22 cellular contexts compared by ENCODE assay signal in the genomic region with DNA sequence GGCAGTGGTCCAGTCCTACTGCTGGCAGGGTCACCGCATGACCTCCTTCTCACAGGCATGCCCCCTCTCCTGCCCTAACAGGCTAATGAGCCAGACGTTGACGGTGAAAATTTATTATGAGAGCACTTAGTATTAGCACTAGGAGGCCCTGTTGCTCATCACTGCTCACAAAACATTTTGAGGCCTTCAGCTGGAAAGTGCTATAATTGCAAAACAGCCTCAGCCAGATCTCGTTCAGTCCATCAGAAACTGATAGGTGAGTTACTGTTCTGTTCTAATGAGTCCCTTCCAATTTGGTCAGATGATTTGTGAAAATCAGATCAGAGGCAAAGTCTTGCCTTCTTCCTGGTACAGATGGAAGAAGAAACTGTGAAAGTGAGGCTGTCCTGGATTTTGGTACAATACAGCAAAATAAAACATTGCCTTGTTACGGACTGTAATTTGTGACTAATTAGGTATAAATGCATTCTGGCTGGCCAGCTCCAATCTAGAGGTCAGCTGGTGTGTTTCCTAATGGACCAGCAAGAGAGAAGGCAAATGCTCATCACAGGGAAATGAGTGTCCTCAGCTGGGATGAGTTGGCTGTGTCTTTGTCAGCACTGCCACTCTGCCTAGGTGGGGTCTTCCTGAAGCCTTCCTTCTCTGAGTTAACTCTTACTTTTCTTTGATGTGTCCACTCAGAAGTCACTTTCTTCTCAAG.
A peak's percentile ranks its signal among the peaks of the same experiment; 100 is the strongest.
DNase-seq lines count a peak whose midpoint lies in the region; ATAC-seq, FAIRE-seq and TF ChIP-seq lines count a peak whose summit lies in the region.
"Had no signal": no experiment of that assay in that cellular context is flagged by ENCODE, and none has a peak within 500 bp of the region (broad histone marks: within the 10 kb centered on the region; RNA-seq: fewer than 3 reads in every experiment).

No MANE protein-coding gene starts in this region.

- no peak for TF ChIP-seq POLR2A in adrenal gland (IDR thresholded peaks at IDR 0.05)

- H3K9me3 ChIP-seq in adrenal gland (replicated peaks in 1 of 3) (no peaks in the 10 kb centered on the region), psoas muscle (no peaks in the 10 kb centered on the region)
- H3K9me3 ChIP-seq in CD8-positive, alpha-beta memory T cell (ENCODE audit: low read length) = no peaks in the 10 kb centered on the region
- H3K9me3 ChIP-seq: gastroesophageal sphincter, testis had no signal

- peak; percentile 36 for FAIRE-seq in bronchial epithelial cell (lab: Jason Lieb, UNC)

- H3K4me3 Mint-ChIP-seq in CD8-positive, alpha-beta memory T cell = no peak overlapping the region
- H3K4me3 Mint-ChIP-seq: activated CD4-positive, alpha-beta T cell treated with anti-CD3 and anti-CD28 coated beads, Interleukin-2, amount 10 ng/mL, durations not matched to agents 7 days and 5 days; activated naive CD8-positive, alpha-beta T cell; activated T-helper 17 cell treated with anti-CD3 and anti-CD28 coated beads, Interleukin-2, amount 50 U/mL, for 72 hours; memory B cell; stimulated activated naive B cell treated with anti-CD40 and anti-IgM and Interleukin-4, amounts not matched to agents 10 μg/mL and 1 μg/mL and 100 μg/mL, for 72 hours; T-helper 1 cell treated with Interleukin-12 subunit alpha and Interleukin-12 subunit beta and Interleukin-4 antibody, amounts not matched to agents 30 μg/mL and 1 μg/mL, for 36 hours had no signal

- POLR2A ChIA-PET in CD8-positive, alpha-beta memory T cell (lab: Charles Lee) = no interaction called here

- peaks cover 8 to 9% of the 10 kb centered on the region in 2 donors for H3K4me1 ChIP-seq in adrenal gland (replicated peaks in 1 of 2)
- H3K4me1 ChIP-seq in CD8-positive, alpha-beta memory T cell (ENCODE audit: insufficient read depth, low read length) = no peaks in the 10 kb centered on the region
- no peaks in the 10 kb centered on the region for H3K4me1 ChIP-seq in psoas muscle
- H3K4me1 ChIP-seq: testis had no signal

- peaks cover 0 to 8% (median 0%) of the 10 kb centered on the region in 3 donors for H3K36me3 Mint-ChIP-seq in CD8-positive, alpha-beta memory T cell
- H3K36me3 Mint-ChIP-seq: memory B cell had no signal

- H3K9me3 Mint-ChIP-seq in CD8-positive, alpha-beta memory T cell = no peaks in the 10 kb centered on the region
- H3K9me3 Mint-ChIP-seq: activated CD4-positive, alpha-beta T cell treated with anti-CD3 and anti-CD28 coated beads, Interleukin-2, amount 10 ng/mL, durations not matched to agents 7 days and 5 days; activated T-helper 17 cell treated with anti-CD3 and anti-CD28 coated beads, Interleukin-2, amount 50 U/mL, for 72 hours; memory B cell; stimulated activated naive B cell treated with anti-CD40 and anti-IgM and Interleukin-4, amounts not matched to agents 10 μg/mL and 1 μg/mL and 100 μg/mL, for 72 hours; T-helper 1 cell treated with Interleukin-12 subunit alpha and Interleukin-12 subunit beta and Interleukin-4 antibody, amounts not matched to agents 30 μg/mL and 1 μg/mL, for 36 hours had no signal

- no peak overlapping the region for H3K27ac Mint-ChIP-seq in CD8-positive, alpha-beta memory T cell
- H3K27ac Mint-ChIP-seq: activated CD4-positive, alpha-beta T cell treated with anti-CD3 and anti-CD28 coated beads, Interleukin-2, amount 10 ng/mL, durations not matched to agents 7 days and 5 days; activated naive CD8-positive, alpha-beta T cell; activated T-helper 17 cell treated with anti-CD3 and anti-CD28 coated beads, Interleukin-2, amount 50 U/mL, for 72 hours; memory B cell; stimulated activated naive B cell treated with anti-CD40 and anti-IgM and Interleukin-4, amounts not matched to agents 10 μg/mL and 1 μg/mL and 100 μg/mL, for 72 hours; T-helper 1 cell treated with Interleukin-12 subunit alpha and Interleukin-12 subunit beta and Interleukin-4 antibody, amounts not matched to agents 30 μg/mL and 1 μg/mL, for 36 hours had no signal

- TF ChIP-seq CTCF in bronchial epithelial cell (IDR thresholded peaks at IDR 0.05; ENCODE audit: insufficient read depth, low read length, severe bottlenecking) (no peak), adrenal gland (IDR thresholded peaks at IDR 0.05) (no peak), psoas muscle (IDR thresholded peaks at IDR 0.05) (no peak)

- ATAC-seq in psoas muscle = no peak
- ATAC-seq: activated T-helper 17 cell treated with anti-CD3 and anti-CD28 coated beads, Interleukin-2, amount 50 U/mL, for 72 hours; gastroesophageal sphincter; HCT116; PC-3; right cardiac atrium; stimulated activated naive B cell treated with anti-CD40 and anti-IgM and Interleukin-4, amounts not matched to agents 10 μg/mL and 1 μg/mL and 100 μg/mL, for 72 hours had no signal

- DNase-seq in AG20443 (ENCODE audit: low spot score) (peak; percentile 53), HS-5 (ENCODE audit: low read depth) (peak; percentile 23), bronchial epithelial cell (ENCODE audit: low read depth) (no peak), kidney tubule cell (ENCODE audit: low spot score) (peak; percentile 80), adrenal gland (no peak), psoas muscle (no peak), islet precursor cell (no peak)
- no peak for DNase-seq in CD8-positive, alpha-beta memory T cell
- DNase-seq: ACHN; activated CD4-positive, alpha-beta T cell treated with anti-CD3 and anti-CD28 coated beads, Interleukin-2, amount 10 ng/mL, durations not matched to agents 7 days and 5 days; DMS153; NCI-H1417 treated with DMSO at 0.1 percent for 48 hours; PC-3; right cardiac atrium; stimulated activated naive B cell treated with anti-CD40 and anti-IgM and Interleukin-4, amounts not matched to agents 10 μg/mL and 1 μg/mL and 100 μg/mL, for 72 hours; testis had no signal

- H3K4me1 Mint-ChIP-seq in CD8-positive, alpha-beta memory T cell = peaks cover 0 to 2% (median 0%) of the 10 kb centered on the region in 3 donors
- H3K4me1 Mint-ChIP-seq: activated CD4-positive, alpha-beta T cell treated with anti-CD3 and anti-CD28 coated beads, Interleukin-2, amount 10 ng/mL, durations not matched to agents 7 days and 5 days; activated T-helper 17 cell treated with anti-CD3 and anti-CD28 coated beads, Interleukin-2, amount 50 U/mL, for 72 hours; memory B cell had no signal

- H3K36me3 ChIP-seq in bronchial epithelial cell (ENCODE audit: control insufficient read depth, insufficient read depth, low read length) (no peaks in the 10 kb centered on the region), adrenal gland (replicated peaks in 1 of 2) (no peaks in the 10 kb centered on the region), psoas muscle (ENCODE audit: insufficient read depth in 1 of 2, low read depth in 1 of 2) (no peaks in the 10 kb centered on the region)
- no peaks in the 10 kb centered on the region for H3K36me3 ChIP-seq in CD8-positive, alpha-beta memory T cell (ENCODE audit: insufficient read depth, low read length)
- H3K36me3 ChIP-seq: gastroesophageal sphincter had no signal

- no peak overlapping the region for H3K4me3 ChIP-seq in bronchial epithelial cell (ENCODE audit: low read depth, low read length)
- no peak overlapping the region for H3K4me3 ChIP-seq in adrenal gland
- H3K4me3 ChIP-seq in CD8-positive, alpha-beta memory T cell (ENCODE audit: low read length) = no peak overlapping the region
- no peak overlapping the region for H3K4me3 ChIP-seq in psoas muscle
- H3K4me3 ChIP-seq: gastroesophageal sphincter, testis had no signal

- WGBS in adrenal gland, 4 donors = 83 to 87% (median 85%) methylated on average over 5 of the region's 5 CpGs
- 68 to 73% (median 72%) methylated on average over 5 of the region's 5 CpGs for WGBS in psoas muscle, 3 donors

- intact Hi-C loops in adrenal gland (cut with DNase I) = no loop called here
- intact Hi-C loops in psoas muscle (cut with DNase I) = no loop called here

- CTCF ChIA-PET in CD8-positive, alpha-beta memory T cell (lab: Charles Lee) = no interaction called here

- H3K27me3 ChIP-seq in bronchial epithelial cell (ENCODE audit: control insufficient read depth, insufficient read depth, low read length) (no peaks in the 10 kb centered on the region), adrenal gland (no peaks in the 10 kb centered on the region), psoas muscle (ENCODE audit: insufficient read depth in 3 of 3, low read length in 2 of 3) (no peaks in the 10 kb centered on the region)
- no peaks in the 10 kb centered on the region for H3K27me3 ChIP-seq in CD8-positive, alpha-beta memory T cell (ENCODE audit: insufficient read depth, low read length, poor library complexity, severe bottlenecking)
- H3K27me3 ChIP-seq: gastroesophageal sphincter, testis had no signal

- H3K27me3 Mint-ChIP-seq in CD8-positive, alpha-beta memory T cell = no peaks in the 10 kb centered on the region
- H3K27me3 Mint-ChIP-seq: activated CD4-positive, alpha-beta T cell treated with anti-CD3 and anti-CD28 coated beads, Interleukin-2, amount 10 ng/mL, durations not matched to agents 7 days and 5 days; activated naive CD8-positive, alpha-beta T cell; activated T-helper 17 cell treated with anti-CD3 and anti-CD28 coated beads, Interleukin-2, amount 50 U/mL, for 72 hours; memory B cell; stimulated activated naive B cell treated with anti-CD40 and anti-IgM and Interleukin-4, amounts not matched to agents 10 μg/mL and 1 μg/mL and 100 μg/mL, for 72 hours had no signal

- no peak overlapping the region for H3K27ac ChIP-seq in adrenal gland
- no peak overlapping the region for H3K27ac ChIP-seq in CD8-positive, alpha-beta memory T cell (ENCODE audit: low read depth, low read length)
- H3K27ac ChIP-seq in psoas muscle = no peak overlapping the region
- H3K27ac ChIP-seq: gastroesophageal sphincter, testis had no signal

Comparison
In these comparisons a context has a peak if more than half of its experiments do, and no peak if none do; other contexts are left out.
1. DNase-seq: peak in AG20443 (single experiment), HS-5 (single experiment) and kidney tubule cell (single experiment); none in bronchial epithelial cell (single experiment), adrenal gland (0 of 7), CD8-positive, alpha-beta memory T cell (0 of 5), psoas muscle (0 of 2) and islet precursor cell (single experiment).